Comparison of ENCODE assay signal across 19 cellular contexts in the genomic region with DNA sequence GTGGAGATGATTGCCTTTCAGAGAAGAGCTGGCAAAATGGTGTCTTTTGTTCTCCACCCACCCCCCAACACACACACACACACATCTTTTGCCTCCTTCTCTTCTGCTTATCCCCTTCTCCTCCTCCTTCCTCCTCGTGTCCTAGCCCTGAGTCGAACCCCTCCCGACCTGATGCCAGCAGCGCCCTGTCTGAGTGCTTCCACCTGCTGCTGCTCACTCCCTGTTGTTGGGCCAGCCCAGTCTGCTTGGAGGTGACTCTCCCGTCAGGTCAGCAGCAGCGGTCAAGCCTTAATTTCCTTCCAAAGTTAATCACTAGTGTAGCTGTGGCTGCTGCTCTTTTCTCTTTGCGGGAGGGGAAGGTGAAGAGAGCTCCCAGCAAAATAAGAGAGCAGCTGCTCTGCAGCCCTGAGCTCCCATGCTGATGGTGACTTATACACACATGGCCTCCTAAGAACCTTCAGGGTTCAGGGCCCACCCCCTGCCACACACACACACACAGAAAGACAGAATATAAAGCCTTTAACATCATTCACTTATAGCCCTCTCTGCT. TPM values are rescaled to one million over a fixed set of nuclear protein-coding genes. Genes with fewer than 3 reads are reported as not detected.
DNase-seq lines count a peak whose midpoint lies in the region; ATAC-seq lines count a peak whose summit lies in the region.
"Had no signal": no experiment of that assay in that cellular context is flagged by ENCODE, and none has a peak within 500 bp of the region (broad histone marks: within the 10 kb centered on the region; RNA-seq: fewer than 3 reads in every experiment).

No MANE protein-coding gene starts in this region.

- no peak overlapping the region for H2BK5ac ChIP-seq in mesenchymal stem cell (ENCODE audit: low read depth, low read length, poor library complexity, severe bottlenecking)

- no peak overlapping the region for H2BK12ac ChIP-seq in mesenchymal stem cell (ENCODE audit: low read length in 2 of 2)

- no peak overlapping the region for H3K23ac ChIP-seq in mesenchymal stem cell (ENCODE audit: low read length in 2 of 2)

- whole genome bisulfite sequencing in ectodermal cell, 2 experiments: 3 to 8% methylated on average over 7 of the region's 7 CpGs
- 11% methylated on average over 7 of the region's 7 CpGs for WGBS in mesenchymal stem cell

- H4K8ac ChIP-seq in mesenchymal stem cell (ENCODE audit: low read length): no peak overlapping the region

- DNase-seq in mesenchymal stem cell (no peak), sciatic nerve (ENCODE audit: low spot score) (no peak), NCI-H1694 treated with DMSO at 0.1 percent for 48 hours (lab: John Stamatoyannopoulos, UW) (no peak), AG08396 (ENCODE audit: low spot score) (no peak), COR-L47 (lab: John Stamatoyannopoulos, UW) (no peak)
- DNase-seq: activated naive CD4-positive, alpha-beta T cell; brain microvascular endothelial cell; DND-41; gastrocnemius medialis; NCI-H82; RPMI8226; sigmoid colon; stimulated activated CD4-positive, alpha-beta T cell treated with anti-CD3 and anti-CD28 coated beads, Interleukin-4, amount 100 ng/mL, for 24 hours had no signal

- H3K4me3 ChIP-seq in HUES48 (ENCODE audit: low read depth, low read length): peak overlapping the region; percentile 76
- H3K4me3 ChIP-seq in ectodermal cell (ENCODE audit: insufficient read depth, low read depth, low read length): peak overlapping the region; percentile 38
- H3K4me3 ChIP-seq in mesenchymal stem cell (ENCODE audit: insufficient read depth in 1 of 2, low read depth in 1 of 2, low read length in 2 of 2): no peak overlapping the region
- H3K4me3 ChIP-seq: BLaER1 treated with 17β-estradiol and CSF1 and Interleukin-3, amounts not matched to agents 10 nM and 100 nM; HAP-1 had no signal

- H3K27me3 ChIP-seq in HUES48 (ENCODE audit: control insufficient read depth, insufficient read depth, low read length) (peaks cover 41% of the 10 kb centered on the region), ectodermal cell (ENCODE audit: control insufficient read depth, insufficient read depth, low read length, poor library complexity, severe bottlenecking) (peaks cover 3% of the 10 kb centered on the region), mesenchymal stem cell (ENCODE audit: control insufficient read depth in 1 of 2, insufficient read depth in 1 of 2, low read length in 2 of 2) (peaks cover 0 to 11% of the 10 kb centered on the region in 2 experiments)
- H3K27me3 ChIP-seq: BLaER1 treated with 17β-estradiol and CSF1 and Interleukin-3, amounts not matched to agents 10 nM and 100 nM; sigmoid colon had no signal

- H3K9me3 ChIP-seq in HUES48 (ENCODE audit: control insufficient read depth, insufficient read depth, low read length): no peaks in the 10 kb centered on the region
- H3K9me3 ChIP-seq in ectodermal cell (ENCODE audit: control insufficient read depth, low read length): no peaks in the 10 kb centered on the region
- peaks cover 4% of the 10 kb centered on the region for H3K9me3 ChIP-seq in mesenchymal stem cell (ENCODE audit: control insufficient read depth, low read length)
- H3K9me3 ChIP-seq: gastrocnemius medialis, HAP-1, sigmoid colon had no signal

- H3K4ac ChIP-seq in mesenchymal stem cell (ENCODE audit: low read depth in 1 of 2, low read length in 2 of 2): no peak overlapping the region

- no peak overlapping the region for H3K18ac ChIP-seq in mesenchymal stem cell (ENCODE audit: low read depth in 1 of 2, low read length in 2 of 2)

- peaks cover 18% of the 10 kb centered on the region for H3K4me1 ChIP-seq in HUES48 (ENCODE audit: control insufficient read depth, insufficient read depth, low read length)
- peaks cover 34% of the 10 kb centered on the region for H3K4me1 ChIP-seq in ectodermal cell (ENCODE audit: control insufficient read depth, insufficient read depth, low read length)
- peaks cover 16% of the 10 kb centered on the region for H3K4me1 ChIP-seq in mesenchymal stem cell (ENCODE audit: control insufficient read depth, insufficient read depth, low read depth, low read length)
- H3K4me1 ChIP-seq: gastrocnemius medialis, HAP-1 had no signal

- H2AK5ac ChIP-seq in mesenchymal stem cell (ENCODE audit: low read length, severe bottlenecking): no peak overlapping the region

- no peak overlapping the region for H3K14ac ChIP-seq in mesenchymal stem cell (ENCODE audit: low read length in 2 of 2)

- H3K79me1 ChIP-seq in mesenchymal stem cell (replicated peaks; ENCODE audit: low read length, poor library complexity, severe bottlenecking): no peaks in the 10 kb centered on the region

- no peak overlapping the region for H4K91ac ChIP-seq in mesenchymal stem cell (ENCODE audit: low read length)

- H3K9ac ChIP-seq in HUES48 (ENCODE audit: low read depth, low read length) (no peak overlapping the region), mesenchymal stem cell (ENCODE audit: low read length) (no peak overlapping the region)
- H3K9ac ChIP-seq: BLaER1 treated with 17β-estradiol and CSF1 and Interleukin-3, amounts not matched to agents 10 nM and 100 nM had no signal

- no peak overlapping the region for H2BK120ac ChIP-seq in mesenchymal stem cell (ENCODE audit: low read depth, low read length)

- H3K36me3 ChIP-seq in HUES48 (ENCODE audit: control insufficient read depth, insufficient read depth, low read length) (no peaks in the 10 kb centered on the region), ectodermal cell (ENCODE audit: control insufficient read depth, insufficient read depth, low read length) (no peaks in the 10 kb centered on the region), mesenchymal stem cell (ENCODE audit: control insufficient read depth in 1 of 2, insufficient read depth in 2 of 2, low read depth in 1 of 2, low read length in 2 of 2) (no peaks in the 10 kb centered on the region)
- H3K36me3 ChIP-seq: BLaER1 treated with 17β-estradiol and CSF1 and Interleukin-3, amounts not matched to agents 10 nM and 100 nM; brain microvascular endothelial cell; gastrocnemius medialis; HAP-1; sigmoid colon; tibial nerve had no signal

- intact Hi-C loops in sciatic nerve (cut with DNase I): no loop called here

- H2BK15ac ChIP-seq in mesenchymal stem cell (ENCODE audit: low read depth, poor library complexity, severe bottlenecking): no peak overlapping the region

- ATAC-seq in sciatic nerve (peak; percentile 46), HG02623 (IDR thresholded peaks at IDR 0.05; ENCODE audit: unreplicated experiment) (no peak)
- ATAC-seq: gastrocnemius medialis had no signal

- no peak overlapping the region for H3K27ac ChIP-seq in HUES48 (ENCODE audit: low read depth, low read length)
- peak overlapping the region; percentile 98 for H3K27ac ChIP-seq in ectodermal cell (ENCODE audit: insufficient read depth, low read depth, low read length, poor library complexity, severe bottlenecking)
- no peak overlapping the region for H3K27ac ChIP-seq in mesenchymal stem cell (ENCODE audit: low read length, poor library complexity, severe bottlenecking)
- H3K27ac ChIP-seq: BLaER1 treated with 17β-estradiol and CSF1 and Interleukin-3, amounts not matched to agents 10 nM and 100 nM; brain microvascular endothelial cell; gastrocnemius medialis; sigmoid colon; tibial nerve had no signal

- no peak overlapping the region for H2AFZ ChIP-seq in mesenchymal stem cell (ENCODE audit: low read depth, low read length)

- H3K4me2 ChIP-seq in mesenchymal stem cell (ENCODE audit: low read length, poor library complexity, severe bottlenecking): peak overlapping the region; percentile 65

RNA-seq across cellular contexts. Expression of a gene that starts 43.8 kb away (rescaled TPM):
- polyA plus RNA-seq in ectodermal cell (2013, experiment 1 of 4): 93.2 TPM
- polyA plus RNA-seq in ectodermal cell (2013, experiment 2 of 4): 93.8 TPM
- 102 TPM for polyA plus RNA-seq in ectodermal cell (2013, experiment 3 of 4)
- 119 TPM for polyA plus RNA-seq in ectodermal cell (2013, experiment 4 of 4)
- polyA plus RNA-seq in mesenchymal stem cell (2013, experiment 1 of 2): 22.5 TPM
- 23.1 TPM for polyA plus RNA-seq in mesenchymal stem cell (2013, experiment 2 of 2)
- 47.5 TPM for total RNA-seq in sciatic nerve

Comparison
In these comparisons a context has a peak if more than half of its experiments do, and no peak if none do; other contexts are left out.
1. H3K4me3 ChIP-seq: peak in HUES48 (single experiment) and ectodermal cell (single experiment); none in mesenchymal stem cell (0 of 2).